1 cellular context compared by ENCODE assay signal in genomic region chr6:44126320-44127149, GRCh38.
TF ChIP-seq lines count a peak whose summit lies in the region.

No MANE protein-coding gene starts in this region.

TF ChIP-seq in K562, 482 proteins besides CTCF, POLR2A, EP300 and RAD21 (continued from another document and continues in another):
- no peak for TF ChIP-seq ZNF318 (IDR thresholded peaks at IDR 0.05; ENCODE audit: borderline replicate concordance in 1 of 2, low read depth in 1 of 2)
- no peak; the same call in 1 of the 2 replicates for TF ChIP-seq EP400 (IDR thresholded peaks at IDR 0.05)
- peak in 1 of 3 experiments; percentile 10 for TF ChIP-seq YY1 (IDR thresholded peaks at IDR 0.05; ENCODE audit: borderline replicate concordance in 1 of 3, control insufficient read depth in 1 of 3, extremely low read depth in 1 of 3, insufficient read depth in 3 of 3, insufficient read length in 1 of 3, insufficient replicate concordance in 2 of 3, low read depth in 1 of 3, low read length in 2 of 3)
- TF ChIP-seq TAF15 (IDR thresholded peaks at IDR 0.05; ENCODE audit: low read depth, low read length) = no peak
- TF ChIP-seq PCBP1 (IDR thresholded peaks at IDR 0.05; ENCODE audit: low read depth, low read length, poor library complexity, severe bottlenecking) = no peak
- no peak for TF ChIP-seq KLF10 (CRISPR knock-in tag; IDR thresholded peaks at IDR 0.05)
- TF ChIP-seq ZBTB40 (IDR thresholded peaks at IDR 0.05) = no peak
- TF ChIP-seq ZBTB40 (CRISPR knock-in tag; IDR thresholded peaks at IDR 0.05) = no peak
- TF ChIP-seq ESRRB (CRISPR knock-in tag; IDR thresholded peaks at IDR 0.05; ENCODE audit: borderline replicate concordance) = no peak
- TF ChIP-seq LEF1 (IDR thresholded peaks at IDR 0.05) = peak; percentile 47; the same call in 1 of the 2 replicates
- TF ChIP-seq MTA3 (IDR thresholded peaks at IDR 0.05; ENCODE audit: borderline replicate concordance) = 0 out of 2 replicates have a peak, but pooled peaks have one; percentile 14
- TF ChIP-seq YBX1 (IDR thresholded peaks at IDR 0.05) = no peak
- TF ChIP-seq CGGBP1 (CRISPR knock-in tag; IDR thresholded peaks at IDR 0.05) = no peak; the same call in 1 of the 2 replicates
- no peak; the same call in 1 of the 2 replicates for TF ChIP-seq TGIF2 (CRISPR knock-in tag; IDR thresholded peaks at IDR 0.05)
- no peak for TF ChIP-seq DMBX1 (CRISPR knock-in tag; IDR thresholded peaks at IDR 0.05; ENCODE audit: borderline replicate concordance)
- TF ChIP-seq TAF1 (IDR thresholded peaks at IDR 0.05; ENCODE audit: control insufficient read depth, extremely low read depth, insufficient read depth, low read length, severe bottlenecking) = peak; percentile 44
- TF ChIP-seq ZNF277 (CRISPR knock-in tag; IDR thresholded peaks at IDR 0.05; ENCODE audit: borderline replicate concordance) = peak; percentile 58; the same call in 1 of the 2 replicates
- no peak for TF ChIP-seq POLR2AphosphoS2 (IDR thresholded peaks at IDR 0.05; ENCODE audit: low read length)
- TF ChIP-seq ZNF24 (IDR thresholded peaks at IDR 0.05) = no peak
- TF ChIP-seq SREBF2 (CRISPR knock-in tag; IDR thresholded peaks at IDR 0.05) = no peak
- no peak for TF ChIP-seq SMC3 (conservative IDR thresholded peaks at IDR 0.05; ENCODE audit: insufficient read depth, low read depth, low read length)
- no peak for TF ChIP-seq SAFB (IDR thresholded peaks at IDR 0.05; ENCODE audit: borderline replicate concordance, low read depth, low read length)
- no peak for TF ChIP-seq RBM17 (IDR thresholded peaks at IDR 0.05; ENCODE audit: borderline replicate concordance, low read depth, low read length)
- TF ChIP-seq ZKSCAN1 (IDR thresholded peaks at IDR 0.05; ENCODE audit: low read depth, low read length) = no peak
- TF ChIP-seq FOXP4 (CRISPR knock-in tag; IDR thresholded peaks at IDR 0.05; ENCODE audit: borderline replicate concordance) = no peak
- TF ChIP-seq ZNF766 (CRISPR knock-in tag; conservative IDR thresholded peaks at IDR 0.05) = 0 out of 2 replicates have a peak, but pooled peaks have one; percentile 60
- no peak for TF ChIP-seq ELF4 (CRISPR knock-in tag; IDR thresholded peaks at IDR 0.05)
- TF ChIP-seq SPI1 (IDR thresholded peaks at IDR 0.05; ENCODE audit: borderline replicate concordance, low read depth, low read length) = no peak
- TF ChIP-seq ZNF696 (CRISPR knock-in tag; conservative IDR thresholded peaks at IDR 0.05) = no peak
- TF ChIP-seq ARID3B (CRISPR knock-in tag; IDR thresholded peaks at IDR 0.05; ENCODE audit: borderline replicate concordance) = no peak
- TF ChIP-seq TSC22D4 (tag; IDR thresholded peaks at IDR 0.05) = no peak
